Comparison of ENCODE assay signal across 25 cellular contexts in genomic region chr2:232974431-232974830, GRCh38. TPM values are rescaled to one million over a fixed set of nuclear protein-coding genes. Genes with fewer than 3 reads are reported as not detected.
"Had no signal": no experiment of that assay in that cellular context is flagged by ENCODE, and none has a peak within 500 bp of the region (broad histone marks: within the 10 kb centered on the region; RNA-seq: fewer than 3 reads in every experiment).

No MANE protein-coding gene starts in this region.

- H3K4me3 Mint-ChIP-seq: activated CD8-positive, alpha-beta T cell treated with anti-CD3 and anti-CD28 coated beads, Interleukin-2, amount 10 ng/mL, durations not matched to agents 7 days and 5 days; activated naive CD8-positive, alpha-beta T cell treated with anti-CD3 and anti-CD28 coated beads, Interleukin-2, amount 50 U/mL, for 24 hours; activated T-cell treated with anti-CD3 and anti-CD28 coated beads, Interleukin-2, amount 50 U/mL, for 4 hours; T-helper 1 cell treated with Interleukin-12 subunit alpha and Interleukin-12 subunit beta and Interleukin-4 antibody, amounts not matched to agents 30 μg/mL and 1 μg/mL, for 36 hours; WTC11 had no signal

- H3K27me3 ChIP-seq: ascending aorta, body of pancreas had no signal

- H3K27me3 Mint-ChIP-seq: activated naive CD8-positive, alpha-beta T cell treated with anti-CD3 and anti-CD28 coated beads, Interleukin-2, amount 50 U/mL, for 24 hours had no signal

- H3K4me1 ChIP-seq: ascending aorta, body of pancreas had no signal

- H3K27ac Mint-ChIP-seq: activated CD8-positive, alpha-beta T cell treated with anti-CD3 and anti-CD28 coated beads, Interleukin-2, amount 10 ng/mL, durations not matched to agents 7 days and 5 days; activated naive CD4-positive, alpha-beta T cell treated with anti-CD3 and anti-CD28 coated beads, Interleukin-2, amount 50 U/mL, for 72 hours; activated naive CD8-positive, alpha-beta T cell treated with anti-CD3 and anti-CD28 coated beads, Interleukin-2, amount 50 U/mL, for 24 hours; T-helper 1 cell treated with Interleukin-12 subunit alpha and Interleukin-12 subunit beta and Interleukin-4 antibody, amounts not matched to agents 30 μg/mL and 1 μg/mL, for 36 hours; WTC11 had no signal

- H3K9me3 ChIP-seq: ascending aorta, body of pancreas had no signal

- H3K4me3 ChIP-seq: ascending aorta, body of pancreas had no signal

- H3K36me3 ChIP-seq: ascending aorta had no signal

- H3K36me3 Mint-ChIP-seq: activated naive CD4-positive, alpha-beta T cell treated with anti-CD3 and anti-CD28 coated beads, Interleukin-2, amount 50 U/mL, for 72 hours; WTC11 had no signal

- H3K9me3 Mint-ChIP-seq: activated naive CD4-positive, alpha-beta T cell treated with anti-CD3 and anti-CD28 coated beads, Interleukin-2, amount 50 U/mL, for 72 hours; activated naive CD8-positive, alpha-beta T cell treated with anti-CD3 and anti-CD28 coated beads, Interleukin-2, amount 50 U/mL, for 24 hours; activated T-cell treated with anti-CD3 and anti-CD28 coated beads, Interleukin-2, amount 50 U/mL, for 4 hours; T-helper 1 cell treated with Interleukin-12 subunit alpha and Interleukin-12 subunit beta and Interleukin-4 antibody, amounts not matched to agents 30 μg/mL and 1 μg/mL, for 36 hours; WTC11 had no signal

- H3K4me1 Mint-ChIP-seq: activated naive CD8-positive, alpha-beta T cell treated with anti-CD3 and anti-CD28 coated beads, Interleukin-2, amount 50 U/mL, for 24 hours had no signal

- DNase-seq: activated CD4-positive, alpha-beta T cell treated with anti-CD3 and anti-CD28 coated beads for 48 hours; activated CD4-positive, alpha-beta T cell treated with anti-CD3 and anti-CD28 coated beads, Interleukin-2, amount 50 U/mL, for 4 hours; activated CD4-positive, CD25-positive, alpha-beta regulatory T cell treated with anti-CD3 and anti-CD28 coated beads, Interleukin-2, amount 50 U/mL, for 72 hours; activated CD8-positive, alpha-beta T cell treated with anti-CD3 and anti-CD28 coated beads, Interleukin-2, amount 10 ng/mL, durations not matched to agents 7 days and 5 days; activated effector memory CD4-positive, alpha-beta T cell treated with anti-CD3 and anti-CD28 coated beads, Interleukin-2, amount 50 U/mL, for 16 hours; activated naive CD4-positive, alpha-beta T cell treated with Interleukin-2 at 50 U/mL for 16 hours; activated naive CD8-positive, alpha-beta T cell treated with anti-CD3 and anti-CD28 coated beads, Interleukin-2, amount 50 U/mL, for 24 hours; activated T-cell treated with anti-CD3 and anti-CD28 coated beads, Interleukin-2, amount 50 U/mL, for 4 hours; amniotic stem cell; body of pancreas; IMR-90; Kasumi-1; KBM-7; NCI-H1417; NCI-H1930; NCI-H2171; NCI-H446 treated with DMSO at 0.1 percent for 48 hours; NCI-H524 treated with DMSO at 0.1 percent for 48 hours; NCI-H748 treated with DMSO at 0.1 percent for 48 hours; SHP77 treated with DMSO at 0.1 percent for 48 hours had no signal

- H3K27ac ChIP-seq: ascending aorta, body of pancreas had no signal

- ATAC-seq: activated CD8-positive, alpha-beta T cell treated with anti-CD3 and anti-CD28 coated beads, Interleukin-2, amount 10 ng/mL, durations not matched to agents 7 days and 5 days; activated naive CD4-positive, alpha-beta T cell treated with anti-CD3 and anti-CD28 coated beads, Interleukin-2, amount 50 U/mL, for 72 hours; activated naive CD8-positive, alpha-beta T cell treated with anti-CD3 and anti-CD28 coated beads, Interleukin-2, amount 50 U/mL, for 24 hours; activated T-cell treated with anti-CD3 and anti-CD28 coated beads, Interleukin-2, amount 50 U/mL, for 4 hours; body of pancreas; WTC11 had no signal

RNA-seq across cellular contexts. Expression of gene NGEF, which starts 38.6 kb away (rescaled TPM):
- total RNA-seq: activated CD8-positive, alpha-beta T cell treated with anti-CD3 and anti-CD28 coated beads, Interleukin-2, amount 10 ng/mL, durations not matched to agents 7 days and 5 days; SK-MEL-5 had no signal

RNA-seq across cellular contexts. Expression of gene NEU2, which starts 58.0 kb away (rescaled TPM):
- total RNA-seq: activated CD8-positive, alpha-beta T cell treated with anti-CD3 and anti-CD28 coated beads, Interleukin-2, amount 10 ng/mL, durations not matched to agents 7 days and 5 days; activated naive CD4-positive, alpha-beta T cell treated with anti-CD3 and anti-CD28 coated beads, Interleukin-2, amount 50 U/mL, for 72 hours; activated T-cell treated with anti-CD3 and anti-CD28 coated beads, Interleukin-2, amount 50 U/mL, for 4 hours; ascending aorta; body of pancreas; IMR-90; SK-MEL-5; WTC11 had no signal
- polyA plus RNA-seq: IMR-90 had no signal
